Comparison of ENCODE assay signal across 9 cellular contexts in the genomic region with DNA sequence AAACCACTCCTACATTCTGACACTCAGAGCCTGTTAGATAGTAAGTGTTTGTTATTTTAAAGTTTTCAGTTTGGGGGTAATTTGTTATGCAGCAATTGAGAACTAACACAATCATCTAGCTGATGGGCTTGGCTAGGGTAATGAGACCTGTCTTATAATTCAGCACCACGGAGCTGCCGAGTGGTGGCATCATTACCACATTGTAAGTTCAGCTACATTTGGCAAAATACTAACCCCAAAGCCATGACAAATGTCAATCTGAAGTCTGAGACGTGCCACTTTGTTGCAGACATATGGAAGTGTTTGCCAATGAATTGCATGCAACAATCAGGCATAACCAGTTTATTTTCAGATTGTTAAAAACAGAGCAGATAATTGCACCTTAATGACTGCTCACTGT. TPM values are rescaled to one million over a fixed set of nuclear protein-coding genes. Genes with fewer than 3 reads are reported as not detected.
DNase-seq lines count a peak whose midpoint lies in the region; ATAC-seq and TF ChIP-seq lines count a peak whose summit lies in the region.
"Had no signal": no experiment of that assay in that cellular context is flagged by ENCODE, and none has a peak within 500 bp of the region (broad histone marks: within the 10 kb centered on the region; RNA-seq: fewer than 3 reads in every experiment).

No MANE protein-coding gene starts in this region.

- no peak for TF ChIP-seq POLR2A in IMR-90 (IDR thresholded peaks at IDR 0.05; ENCODE audit: low read depth, low read length)

- CTCF ChIA-PET in AG04450 (lab: Charles Lee) = interaction anchor here (0.8 to 1.5 kb wide), 4 partner anchors 15 to 264 kb away, joined by 3 to 5 read pairs (median 4); no protein-coding TSS in a partner anchor
- CTCF ChIA-PET in IMR-90 (lab: Yijun Ruan, JAX) = interaction anchor here (1.3 kb wide), 2 partner anchors 82 to 263 kb away, joined by 3 read pairs; no protein-coding TSS in a partner anchor
- CTCF ChIA-PET in OCI-LY7 (lab: Charles Lee; ENCODE audit: unreplicated experiment) = interaction anchor here (1.1 kb wide), 1 partner anchor 11 kb away, joined by 3 read pairs; no protein-coding TSS in a partner anchor

- BruUV-seq in IMR-90 (replicated peaks; lab: Mats Ljungman, UMichigan) (no TSS peak), OCI-LY7 (replicated peaks; lab: Mats Ljungman, UMichigan) (no TSS peak)

- DNase-seq in AG04450 (ENCODE audit: low read depth, low spot score) (no peak), IMR-90 (no peak), caudate nucleus (lab: John Stamatoyannopoulos, UW) (peak in 38 of 61 donors; percentile 4 to 79 (median 24)), DMS114 treated with DMSO at 0.1 percent for 48 hours (lab: John Stamatoyannopoulos, UW; ENCODE audit: unreplicated experiment) (no peak), SKM-1 (lab: John Stamatoyannopoulos, UW; ENCODE audit: unreplicated experiment) (no peak), OCI-LY7 (ENCODE audit: low spot score) (no peak)
- DNase-seq in effector CD8-positive, alpha-beta T cell (lab: John Stamatoyannopoulos, UW) = no peak
- DNase-seq: SJCRH30 had no signal

- H2BK15ac ChIP-seq in IMR-90 (ENCODE audit: low read depth, low read length) = no peak overlapping the region

- H2AFZ ChIP-seq in IMR-90 (replicated peaks; ENCODE audit: low read length, poor library complexity) (no peak overlapping the region), OCI-LY7 (ENCODE audit: low read length) (no peak overlapping the region)

- H4K8ac ChIP-seq in IMR-90 (ENCODE audit: low read depth in 2 of 2, low read length in 2 of 2) = no peak overlapping the region

- H4K20me1 ChIP-seq in IMR-90 (ENCODE audit: insufficient read depth, low read length) (no peaks in the 10 kb centered on the region), OCI-LY7 (ENCODE audit: insufficient read depth, low read length) (no peaks in the 10 kb centered on the region)

- POLR2A ChIA-PET in AG04450 (lab: Yijun Ruan, JAX) = no interaction called here
- POLR2A ChIA-PET in IMR-90 (lab: Charles Lee; ENCODE audit: unreplicated experiment) = no interaction called here
- POLR2A ChIA-PET in OCI-LY7 (lab: Charles Lee) = interaction anchor here (1.8 kb wide), 1 partner anchor 9 kb away, joined by 4 read pairs; no protein-coding TSS in a partner anchor

- no peak overlapping the region for H3K56ac ChIP-seq in IMR-90 (ENCODE audit: extremely low read depth, insufficient read depth, low read length)

- H3K9ac ChIP-seq in IMR-90 (ENCODE audit: low read depth, low read length) (no peak overlapping the region), liver (ENCODE audit: low read depth in 1 of 2, low read length in 2 of 2) (no peak overlapping the region)

- H2BK5ac ChIP-seq in IMR-90 (ENCODE audit: low read depth, low read length, poor library complexity, severe bottlenecking) = no peak overlapping the region

- H3K4me1 ChIP-seq in IMR-90 (ENCODE audit: control insufficient read depth, insufficient read depth, low read length) (no peaks in the 10 kb centered on the region), liver (ENCODE audit: control insufficient read depth in 4 of 4, insufficient read depth in 4 of 4, low read length in 3 of 4) (peaks cover 0 to 17% (median 6%) of the 10 kb centered on the region in 4 donors), OCI-LY7 (ENCODE audit: insufficient read depth, low read length, poor library complexity, severe bottlenecking) (peaks cover 23% of the 10 kb centered on the region)
- H3K4me1 ChIP-seq: SJCRH30 had no signal

- peaks cover 73% of the 10 kb centered on the region for H3K79me2 ChIP-seq in OCI-LY7 (ENCODE audit: insufficient read depth, low read depth, low read length)

- TF ChIP-seq CTCF in AG04450 (IDR thresholded peaks at IDR 0.05; ENCODE audit: low read depth, low read length) (0 out of 2 replicates have a peak, but pooled peaks have one; percentile 13), IMR-90 (conservative IDR thresholded peaks at IDR 0.05; ENCODE audit: low read depth, low read length) (no peak), liver (IDR thresholded peaks at IDR 0.05; ENCODE audit: low read depth, low read length, missing input control) (peak; percentile 35), OCI-LY7 (conservative IDR thresholded peaks at IDR 0.05; ENCODE audit: low read length) (no peak)

- in situ Hi-C loops in IMR-90 (cut with MboI; ENCODE audit: low sequenced_read_pairs) = no loop called here

- no peak overlapping the region for H3K18ac ChIP-seq in IMR-90 (ENCODE audit: low read depth, low read length)

- no peak overlapping the region for H3K23ac ChIP-seq in IMR-90 (ENCODE audit: low read depth, low read length)

- H2AK9ac ChIP-seq in IMR-90 (replicated peaks; ENCODE audit: low read depth, low read length, poor library complexity) = no peak overlapping the region

- H2AK5ac ChIP-seq in IMR-90 (ENCODE audit: low read depth, low read length) = no peak overlapping the region

- no peaks in the 10 kb centered on the region for H3K79me1 ChIP-seq in IMR-90 (ENCODE audit: low read depth in 1 of 2, low read length in 2 of 2)

- H3K27ac ChIP-seq in AG04450 (ENCODE audit: low read depth, low read length) (no peak overlapping the region), IMR-90 (ENCODE audit: insufficient read depth, low read length) (no peak overlapping the region), caudate nucleus (ENCODE audit: low read depth, low read length) (no peak overlapping the region), liver (ENCODE audit: low read depth in 1 of 2, low read length in 2 of 2) (no peak overlapping the region), OCI-LY7 (ENCODE audit: low read depth, low read length, poor library complexity, severe bottlenecking) (no peak overlapping the region)
- H3K27ac ChIP-seq: SJCRH30 had no signal

- no peak overlapping the region for H3K14ac ChIP-seq in IMR-90 (replicated peaks; ENCODE audit: low read depth, low read length)

- H3K27me3 ChIP-seq in AG04450 (ENCODE audit: control insufficient read depth, insufficient read depth, low read length) (peaks cover 16% of the 10 kb centered on the region), IMR-90 (ENCODE audit: control insufficient read depth, insufficient read depth, low read length) (peaks cover 20% of the 10 kb centered on the region), liver (ENCODE audit: control insufficient read depth in 4 of 4, insufficient read depth in 4 of 4, low read length in 3 of 4) (no peaks in the 10 kb centered on the region)
- H3K27me3 ChIP-seq: SJCRH30 had no signal

- H4K5ac ChIP-seq in IMR-90 (ENCODE audit: low read depth, low read length) = no peak overlapping the region

- no peak overlapping the region for H3K4ac ChIP-seq in IMR-90 (ENCODE audit: low read depth, low read length)

- H3K9me2 ChIP-seq in OCI-LY7 (ENCODE audit: insufficient read depth, low read length) = no peaks in the 10 kb centered on the region

- ATAC-seq in IMR-90 (ENCODE audit: low read depth) = peak; percentile 65

- H3K4me2 ChIP-seq in IMR-90 (ENCODE audit: low read depth, low read length) (no peak overlapping the region), OCI-LY7 (ENCODE audit: low read length) (no peak overlapping the region)

- no peaks in the 10 kb centered on the region for H3K9me3 ChIP-seq in AG04450 (ENCODE audit: control insufficient read depth, insufficient read depth, low read length)
- H3K9me3 ChIP-seq in IMR-90 (ENCODE audit: control insufficient read depth, insufficient read depth, low read length) = no peaks in the 10 kb centered on the region
- no peaks in the 10 kb centered on the region for H3K9me3 ChIP-seq in liver (ENCODE audit: control insufficient read depth in 4 of 4, low read length in 3 of 4)
- H3K9me3 ChIP-seq in OCI-LY7 (ENCODE audit: low read length) = no peaks in the 10 kb centered on the region
- H3K9me3 ChIP-seq: SJCRH30 had no signal

- no peak overlapping the region for H2BK20ac ChIP-seq in IMR-90 (ENCODE audit: low read depth, low read length)

- intact Hi-C loops in IMR-90 (cut with micrococcal nuclease) (no loop called here), OCI-LY7 (cut with micrococcal nuclease; ENCODE audit: unreplicated experiment) (no loop called here)

- TF ChIP-seq RAD21 in IMR-90 (IDR thresholded peaks at IDR 0.05; ENCODE audit: low read length) = peak; percentile 17; the same call in 1 of the 2 replicates
- TF ChIP-seq RAD21 in liver (IDR thresholded peaks at IDR 0.05) = peak; percentile 78 to 84

- no peak overlapping the region for H2BK120ac ChIP-seq in IMR-90 (ENCODE audit: low read depth, low read length)

- no peak overlapping the region for H4K91ac ChIP-seq in IMR-90 (ENCODE audit: insufficient read depth, low read depth, low read length)

- no peaks in the 10 kb centered on the region for H3K36me3 ChIP-seq in IMR-90 (ENCODE audit: control insufficient read depth, insufficient read depth, low read length)
- no peaks in the 10 kb centered on the region for H3K36me3 ChIP-seq in liver (ENCODE audit: control insufficient read depth in 4 of 4, insufficient read depth in 3 of 4, low read depth in 1 of 4, low read length in 3 of 4)
- H3K36me3 ChIP-seq in OCI-LY7 (ENCODE audit: insufficient read depth, low read length) = peaks cover 100% of the 10 kb centered on the region
- H3K36me3 ChIP-seq: SJCRH30 had no signal

- WGBS in IMR-90 (ENCODE audit: extremely low coverage in 2 of 2, insufficient read length in 1 of 2), 2 experiments = 29% methylated on average over 3 of the region's 3 CpGs; no CpG with 5 or more reads in 1 of the 2 experiments
- 34% methylated on average over 3 of the region's 3 CpGs for WGBS in liver

- no peaks in the 10 kb centered on the region for H3K9me1 ChIP-seq in IMR-90 (ENCODE audit: insufficient read depth, low read length)

- H3K4me3 ChIP-seq in AG04450 (ENCODE audit: low read depth, low read length) = no peak overlapping the region
- H3K4me3 ChIP-seq in IMR-90 (ENCODE audit: insufficient read depth, low read depth, low read length) = no peak overlapping the region
- H3K4me3 ChIP-seq in liver (ENCODE audit: low read depth in 1 of 3, low read length in 3 of 3) = no peak overlapping the region
- H3K4me3 ChIP-seq in OCI-LY7 (ENCODE audit: low read depth, low read length, poor library complexity, severe bottlenecking) = no peak overlapping the region
- H3K4me3 ChIP-seq: SJCRH30 had no signal

- dilution Hi-C loops in IMR-90 (cut with HindIII; ENCODE audit: low sequenced_read_pairs, unreplicated experiment) = no loop called here

TF ChIP-seq in IMR-90, 13 proteins besides CTCF, POLR2A, EP300 and RAD21 (continues in another document):
- TF ChIP-seq SMC3 (IDR thresholded peaks at IDR 0.05; ENCODE audit: low read depth, low read length) (no peak), RCOR1 (IDR thresholded peaks at IDR 0.05; ENCODE audit: insufficient replicate concordance, low read length) (no peak)

RNA-seq across cellular contexts. Expression of a gene that starts 52.7 kb away (rescaled TPM):
- not detected in 2 replicates for polyA plus RNA-seq in AG04450 (2011; rRNA removed)
- not detected in 2 replicates for polyA minus RNA-seq in AG04450 (2011; rRNA and poly(A)+ RNA removed)
- total RNA-seq in IMR-90 (2012; rRNA removed) = not detected in 2 replicates
- polyA plus RNA-seq in IMR-90 (2012; rRNA removed) = not detected in 2 replicates
- not detected in 2 replicates for polyA plus RNA-seq in IMR-90 (2012; cell fraction: cytosol; rRNA removed)
- polyA plus RNA-seq in IMR-90 (2012; cell fraction: nucleus; rRNA removed; ENCODE audit: low replicate concordance) = not detected in 2 replicates
- total RNA-seq in liver = 1 to 10 TPM; 1.6 to 3.8 TPM
- under 1 TPM; 0.42 to 0.44 TPM for polyA plus RNA-seq in liver
- 143 TPM in 2 replicates for total RNA-seq in OCI-LY7 (2014; rRNA removed; shearing (Covaris generic))
- 169 and 191 TPM in 2 replicates for total RNA-seq in OCI-LY7 (2022)
- total RNA-seq: SJCRH30 had no signal

Comparison
In these comparisons a context has a peak if more than half of its experiments do, and no peak if none do; other contexts are left out.
1. DNase-seq: peak in caudate nucleus (38 of 61); none in AG04450 (single experiment), IMR-90 (single experiment), DMS114 treated with DMSO at 0.1 percent for 48 hours (single experiment), SKM-1 (single experiment), effector CD8-positive, alpha-beta T cell (single experiment) and OCI-LY7 (single experiment).
2. CTCF ChIP-seq: peak in AG04450 (single experiment) and liver (single experiment); none in IMR-90 (single experiment) and OCI-LY7 (single experiment).
3. RNA of a gene that starts 52.7 kb away (total RNA-seq): 143 to 191 TPM in OCI-LY7; 1.6 to 3.8 TPM in liver and not detected in IMR-90; every median in the first group is over 10 times any median in the second.